11 cellular contexts compared by ENCODE assay signal in the genomic region with DNA sequence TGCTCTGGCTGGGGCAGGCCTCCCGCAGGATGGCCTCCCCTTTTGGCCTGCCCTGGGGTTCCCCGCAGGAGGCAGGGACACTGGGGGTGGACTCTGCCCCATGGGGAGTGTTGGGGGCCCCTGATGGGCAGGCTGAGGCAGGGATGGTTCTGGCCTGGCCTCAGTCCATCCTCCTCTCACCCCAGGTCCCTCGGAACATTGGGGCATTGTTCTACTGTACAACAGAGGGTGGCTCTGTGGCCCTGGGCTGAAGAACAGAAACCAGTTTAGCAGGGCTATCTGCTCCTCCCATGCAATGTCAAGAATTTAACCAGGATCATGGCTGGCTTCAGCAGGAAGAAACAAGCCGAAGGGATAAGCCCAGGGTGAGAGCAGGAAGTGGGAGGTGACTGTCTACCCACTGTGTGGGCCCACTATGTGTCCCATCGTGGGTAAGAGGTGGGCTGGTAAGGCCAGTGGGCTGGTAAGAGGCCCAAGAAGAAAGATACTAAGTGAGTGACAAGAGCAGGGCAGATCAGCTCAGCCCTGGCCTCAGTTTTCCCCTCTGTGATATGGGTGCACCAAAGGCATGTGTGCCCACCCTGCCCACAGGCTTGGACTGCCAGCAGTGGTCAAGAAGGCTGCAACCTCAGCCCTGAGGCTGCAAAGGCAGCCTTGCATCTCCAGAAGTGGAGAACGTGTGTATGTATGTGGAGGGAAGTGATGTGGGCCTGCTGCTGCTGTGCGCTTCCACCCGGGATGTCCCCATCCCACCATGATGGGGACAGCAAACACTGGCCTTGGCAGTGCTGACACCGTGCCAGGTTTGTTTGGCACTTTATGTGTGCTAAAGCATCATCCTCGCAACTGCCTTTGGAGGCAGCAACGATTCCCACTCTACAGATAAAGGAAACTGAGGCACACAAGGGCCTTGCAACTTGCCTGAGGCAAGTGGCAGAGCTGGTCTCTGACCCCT.
DNase-seq lines count a peak whose midpoint lies in the region; ATAC-seq lines count a peak whose summit lies in the region.
"Had no signal": no experiment of that assay in that cellular context is flagged by ENCODE, and none has a peak within 500 bp of the region (broad histone marks: within the 10 kb centered on the region; RNA-seq: fewer than 3 reads in every experiment).

No MANE protein-coding gene starts in this region.

- H3K4me2 ChIP-seq in BLaER1: no peak overlapping the region

- ATAC-seq in GM21529 (IDR thresholded peaks at IDR 0.05; ENCODE audit: unreplicated experiment): no peak

- H3K36me3 ChIP-seq in BLaER1: peaks cover 82% of the 10 kb centered on the region

- peaks cover 78% of the 10 kb centered on the region for H4K20me1 ChIP-seq in BLaER1

- peak; percentile 58 for DNase-seq in SW480 (ENCODE audit: low spot score)
- DNase-seq in globus pallidus (ENCODE audit: low spot score): peak; percentile 93
- peak; percentile 95 for DNase-seq in pons (ENCODE audit: low spot score)
- no peak for DNase-seq in DMS 273 treated with DMSO at 0.1 percent for 48 hours (lab: John Stamatoyannopoulos, UW)
- no peak for DNase-seq in activated T-cell treated with anti-CD3 and anti-CD28 coated beads, Interleukin-2, amount 50 U/mL, for 48 hours
- no peak for DNase-seq in KG1 (lab: John Stamatoyannopoulos, UW)
- DNase-seq: KBM-7; NCI-H226; stimulated activated CD4-positive, alpha-beta T cell treated with anti-CD3 and anti-CD28 coated beads, Interleukin-2, amount 100 ng/mL, for 48 hours had no signal

- H3K9ac ChIP-seq in BLaER1: no peak overlapping the region

- H3K27me3 ChIP-seq in BLaER1: no peaks in the 10 kb centered on the region

- H3K9me3 ChIP-seq in BLaER1: no peaks in the 10 kb centered on the region

- H3K4me3 ChIP-seq in BLaER1: no peak overlapping the region

- H3K4me1 ChIP-seq in BLaER1: peaks cover 20% of the 10 kb centered on the region

- 0 out of 2 replicates have a peak overlapping the region, but pooled peaks have one; percentile 11 for H3K27ac ChIP-seq in BLaER1

Comparison
In these comparisons a context has a peak if more than half of its experiments do, and no peak if none do; other contexts are left out.
1. DNase-seq: peak in SW480 (single experiment), globus pallidus (single experiment) and pons (single experiment); none in DMS 273 treated with DMSO at 0.1 percent for 48 hours (single experiment), activated T-cell treated with anti-CD3 and anti-CD28 coated beads, Interleukin-2, amount 50 U/mL, for 48 hours (0 of 2) and KG1 (single experiment).